In the genomic region with DNA sequence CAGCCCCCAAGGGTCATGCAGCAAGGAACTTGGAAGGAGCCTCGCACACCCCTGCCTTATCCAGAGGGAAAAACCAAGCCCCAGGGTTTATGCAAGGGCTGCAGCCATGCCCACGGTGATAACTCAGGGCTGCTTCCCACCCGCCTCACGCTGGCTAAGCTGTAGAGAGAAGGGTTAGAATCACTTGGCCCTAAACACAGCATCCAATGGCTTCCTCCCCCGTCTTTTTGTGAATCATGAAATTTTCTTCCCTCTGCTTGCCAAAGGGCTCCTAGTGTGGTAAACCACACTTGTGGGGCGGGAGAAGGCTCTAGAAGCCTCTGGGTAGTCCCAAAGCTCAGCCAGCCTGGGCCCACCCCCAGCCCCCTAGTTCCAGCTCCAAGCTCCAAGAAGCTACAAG, we compare ENCODE assay signal across 25 cellular contexts. TPM values are rescaled to one million over a fixed set of nuclear protein-coding genes. Genes with fewer than 3 reads are reported as not detected.
"Had no signal": no experiment of that assay in that cellular context is flagged by ENCODE, and none has a peak within 500 bp of the region (broad histone marks: within the 10 kb centered on the region; RNA-seq: fewer than 3 reads in every experiment).

No MANE protein-coding gene starts in this region.

- ATAC-seq: activated CD4-positive, CD25-positive, alpha-beta regulatory T cell treated with anti-CD3 and anti-CD28 coated beads, Interleukin-2, amount 50 U/mL, for 24 hours; left ventricle myocardium superior; mucosa of descending colon; naive thymus-derived CD4-positive, alpha-beta T cell; stimulated activated naive CD8-positive, alpha-beta T cell treated with anti-CD3 and anti-CD28 coated beads, Interleukin-15, Interleukin-2, amounts not matched to agents 100 U/mL and 50 U/mL, for 24 hours had no signal

- DNase-seq: activated CD4-positive, alpha-beta T cell treated with anti-CD3 and anti-CD28 coated beads, Interleukin-2, amount 50 U/mL, for 1 hour; caudate nucleus; erythroblast; hippocampal formation; kidney; left ventricle myocardium superior; mucosa of descending colon; naive thymus-derived CD4-positive, alpha-beta T cell; retina; stimulated activated CD4-positive, alpha-beta T cell treated with anti-CD3 and anti-CD28 coated beads, Interleukin-15, amount 100 ng/mL, for 24 hours; stimulated activated CD4-positive, alpha-beta T cell treated with anti-CD3 and anti-CD28 coated beads, Interleukin-4, amount 100 ng/mL, for 24 hours; stimulated activated naive CD8-positive, alpha-beta T cell treated with anti-CD3 and anti-CD28 coated beads, Interleukin-15, Interleukin-2, amounts not matched to agents 100 U/mL and 50 U/mL, for 24 hours; SW 1271 had no signal

- H3K36me3 ChIP-seq: ascending aorta, neutrophil, suprapubic skin had no signal

- H3K4me1 Mint-ChIP-seq: memory B cell; naive thymus-derived CD4-positive, alpha-beta T cell had no signal

- H3K27ac ChIP-seq: ascending aorta, neutrophil, suprapubic skin had no signal

- H3K9me3 Mint-ChIP-seq: activated T-helper 1 cell treated with anti-CD3 and anti-CD28 coated beads, Interleukin-12 subunit alpha, Interleukin-12 subunit beta, Interleukin-2, Interleukin-4 antibody, amounts not matched to agents 30 ng/mL and 10 ng/mL and 1 ng/mL, durations not matched to agents 14 hours and 24 hours and 36 hours; memory B cell; naive thymus-derived CD4-positive, alpha-beta T cell; T-helper 2 cell treated with Interferon-gamma antibody and Interleukin-4, amounts not matched to agents 5 μg/mL and 100 μg/mL, for 36 hours; type B pancreatic cell had no signal

- H3K27me3 Mint-ChIP-seq: naive thymus-derived CD4-positive, alpha-beta T cell; type B pancreatic cell had no signal

- H3K36me3 Mint-ChIP-seq: memory B cell; naive thymus-derived CD4-positive, alpha-beta T cell had no signal

- H3K4me3 Mint-ChIP-seq: activated T-helper 1 cell treated with anti-CD3 and anti-CD28 coated beads, Interleukin-12 subunit alpha, Interleukin-12 subunit beta, Interleukin-2, Interleukin-4 antibody, amounts not matched to agents 30 ng/mL and 10 ng/mL and 1 ng/mL, durations not matched to agents 14 hours and 24 hours and 36 hours; memory B cell; naive thymus-derived CD4-positive, alpha-beta T cell; T-helper 2 cell treated with Interferon-gamma antibody and Interleukin-4, amounts not matched to agents 5 μg/mL and 100 μg/mL, for 36 hours; type B pancreatic cell had no signal

- H3K27ac Mint-ChIP-seq: activated T-helper 1 cell treated with anti-CD3 and anti-CD28 coated beads, Interleukin-12 subunit alpha, Interleukin-12 subunit beta, Interleukin-2, Interleukin-4 antibody, amounts not matched to agents 30 ng/mL and 10 ng/mL and 1 ng/mL, durations not matched to agents 14 hours and 24 hours and 36 hours; memory B cell; naive thymus-derived CD4-positive, alpha-beta T cell; T-helper 2 cell treated with Interferon-gamma antibody and Interleukin-4, amounts not matched to agents 5 μg/mL and 100 μg/mL, for 36 hours; type B pancreatic cell had no signal

- H3K27me3 ChIP-seq: ascending aorta, suprapubic skin had no signal

- H3K9me3 ChIP-seq: ascending aorta, mucosa of descending colon, neutrophil, suprapubic skin had no signal

- H3K4me3 ChIP-seq: ascending aorta, mucosa of descending colon, suprapubic skin had no signal

- H3K4me1 ChIP-seq: ascending aorta, suprapubic skin had no signal

- FAIRE-seq: colon, kidney had no signal

RNA-seq across cellular contexts. Expression of gene ORM1, which starts 55.9 kb away (rescaled TPM):
- total RNA-seq: activated CD8-positive, alpha-beta memory T cell treated with anti-CD3 and anti-CD28 coated beads for 36 hours; activated T-helper 1 cell treated with anti-CD3 and anti-CD28 coated beads, Interleukin-12 subunit alpha, Interleukin-12 subunit beta, Interleukin-2, Interleukin-4 antibody, amounts not matched to agents 30 ng/mL and 10 ng/mL and 1 ng/mL, durations not matched to agents 14 hours and 24 hours and 36 hours; fibroblast of villous mesenchyme; glomerular endothelial cell; kidney; left ventricle myocardium superior had no signal
- polyA plus RNA-seq: naive thymus-derived CD4-positive, alpha-beta T cell had no signal
